Comparison of ENCODE assay signal across 29 cellular contexts in the genomic region with DNA sequence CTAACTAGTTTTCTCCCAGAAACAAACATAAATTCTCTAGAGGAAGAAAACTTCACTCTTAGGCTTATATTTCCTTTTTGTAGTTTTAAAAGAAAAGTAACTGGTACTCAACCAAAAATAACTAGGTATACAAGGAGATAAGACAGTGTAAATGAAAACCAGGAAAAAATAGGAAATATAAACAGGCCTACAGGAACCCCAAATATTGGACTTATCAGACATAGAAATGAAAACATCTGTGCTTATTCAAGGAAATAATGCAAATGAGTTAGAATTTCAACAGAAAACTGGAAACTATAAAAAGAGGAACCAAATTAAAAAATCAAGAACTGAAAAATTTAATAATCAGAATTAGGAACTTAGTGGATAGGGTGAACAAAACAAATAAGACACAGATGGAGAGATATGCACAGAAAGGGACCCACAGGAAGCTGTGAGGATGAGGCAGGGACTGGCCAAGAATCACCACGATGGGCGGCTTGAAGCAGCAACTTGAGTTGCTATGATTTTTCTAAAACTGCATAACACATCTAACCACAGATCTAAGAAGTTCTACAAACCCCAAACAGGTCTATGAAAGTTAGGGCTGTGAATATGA.
"Had no signal": no experiment of that assay in that cellular context is flagged by ENCODE, and none has a peak within 500 bp of the region (broad histone marks: within the 10 kb centered on the region; RNA-seq: fewer than 3 reads in every experiment).

No MANE protein-coding gene starts in this region.

- H3K4me1 Mint-ChIP-seq: activated CD4-positive, alpha-beta memory T cell treated with anti-CD3 and anti-CD28 coated beads, Interleukin-2, amount 10 ng/mL, durations not matched to agents 7 days and 5 days; activated CD4-positive, alpha-beta T cell treated with anti-CD3 and anti-CD28 coated beads, Interleukin-2, amount 10 ng/mL, durations not matched to agents 7 days and 5 days; central memory CD8-positive, alpha-beta T cell; nephron progenitor cell; stimulated activated effector memory CD8-positive, alpha-beta T cell treated with anti-CD3 and anti-CD28 coated beads, Interleukin-12 subunit alpha, Interleukin-12 subunit beta, amount 100 ng/mL, for 72 hours; T-helper 17 cell had no signal

- H3K27ac ChIP-seq: esophagus muscularis mucosa, foreskin keratinocyte, neutrophil, ovary, prostate gland, stomach, thyroid gland, upper lobe of left lung, WERI-Rb-1 had no signal

- ATAC-seq: activated naive CD4-positive, alpha-beta T cell treated with anti-CD3 and anti-CD28 coated beads, Interleukin-2, amount 50 U/mL, for 72 hours; foreskin keratinocyte; left lobe of liver; sciatic nerve; stimulated activated effector memory CD8-positive, alpha-beta T cell treated with anti-CD3 and anti-CD28 coated beads, Interleukin-12 subunit alpha, Interleukin-12 subunit beta, amount 100 ng/mL, for 72 hours; T-helper 17 cell had no signal

- H3K4me3 ChIP-seq: esophagus muscularis mucosa, lung, ovary, prostate gland, skin epidermis, stomach, thyroid gland, upper lobe of left lung had no signal

- H3K4me1 ChIP-seq: esophagus muscularis mucosa, foreskin keratinocyte, prostate gland, stomach, thyroid gland, upper lobe of left lung had no signal

- H3K36me3 Mint-ChIP-seq: stimulated activated effector memory CD8-positive, alpha-beta T cell treated with anti-CD3 and anti-CD28 coated beads, Interleukin-12 subunit alpha, Interleukin-12 subunit beta, amount 100 ng/mL, for 72 hours had no signal

- DNase-seq: activated CD4-positive, alpha-beta memory T cell treated with anti-CD3 and anti-CD28 coated beads, Interleukin-2, amount 10 ng/mL, durations not matched to agents 7 days and 5 days; activated CD4-positive, alpha-beta T cell treated with anti-CD3 and anti-CD28 coated beads for 1 hour; activated CD4-positive, alpha-beta T cell treated with anti-CD3 and anti-CD28 coated beads, Interleukin-2, amount 10 ng/mL, durations not matched to agents 7 days and 5 days; activated naive CD4-positive, alpha-beta T cell; activated T-cell treated with anti-CD3 and anti-CD28 coated beads, Interleukin-2, amount 50 U/mL, for 48 hours; anterior cingulate cortex; foreskin keratinocyte; kidney glomerular epithelial cell; nephron progenitor cell; ovary; retina; stimulated activated CD4-positive, alpha-beta T cell treated with anti-CD3 and anti-CD28 coated beads, Interleukin-4, amount 100 ng/mL, for 24 hours; stomach; T-helper 17 cell; T1000; thyroid gland; upper lobe of left lung; WERI-Rb-1 had no signal

- H3K36me3 ChIP-seq: esophagus muscularis mucosa, neutrophil, ovary, prostate gland, stomach, thyroid gland, upper lobe of left lung, WERI-Rb-1 had no signal

- H3K9me3 ChIP-seq: neutrophil, prostate gland, thyroid gland had no signal

- H3K4me3 Mint-ChIP-seq: activated CD4-positive, alpha-beta memory T cell treated with anti-CD3 and anti-CD28 coated beads, Interleukin-2, amount 10 ng/mL, durations not matched to agents 7 days and 5 days; activated CD4-positive, alpha-beta T cell treated with anti-CD3 and anti-CD28 coated beads, Interleukin-2, amount 10 ng/mL, durations not matched to agents 7 days and 5 days; central memory CD8-positive, alpha-beta T cell; dendritic cell treated with granulocyte-macrophage colony-stimulating factor and Interleukin-4, amounts not matched to agents 40 ng/mL and 50 ng/mL, for 4 days; nephron progenitor cell; stimulated activated effector memory CD8-positive, alpha-beta T cell treated with anti-CD3 and anti-CD28 coated beads, Interleukin-12 subunit alpha, Interleukin-12 subunit beta, amount 100 ng/mL, for 72 hours; T-helper 17 cell had no signal

- H3K27ac Mint-ChIP-seq: activated CD4-positive, alpha-beta memory T cell treated with anti-CD3 and anti-CD28 coated beads, Interleukin-2, amount 10 ng/mL, durations not matched to agents 7 days and 5 days; activated CD4-positive, alpha-beta T cell treated with anti-CD3 and anti-CD28 coated beads, Interleukin-2, amount 10 ng/mL, durations not matched to agents 7 days and 5 days; activated naive CD4-positive, alpha-beta T cell treated with anti-CD3 and anti-CD28 coated beads, Interleukin-2, amount 50 U/mL, for 72 hours; dendritic cell treated with granulocyte-macrophage colony-stimulating factor and Interleukin-4, amounts not matched to agents 40 ng/mL and 50 ng/mL, for 4 days; nephron progenitor cell; stimulated activated effector memory CD8-positive, alpha-beta T cell treated with anti-CD3 and anti-CD28 coated beads, Interleukin-12 subunit alpha, Interleukin-12 subunit beta, amount 100 ng/mL, for 72 hours; T-helper 17 cell had no signal

- H3K27me3 ChIP-seq: foreskin keratinocyte, neutrophil, ovary, thyroid gland, upper lobe of left lung had no signal

- H3K27me3 Mint-ChIP-seq: activated CD4-positive, alpha-beta memory T cell treated with anti-CD3 and anti-CD28 coated beads, Interleukin-2, amount 10 ng/mL, durations not matched to agents 7 days and 5 days; activated CD4-positive, alpha-beta T cell treated with anti-CD3 and anti-CD28 coated beads, Interleukin-2, amount 10 ng/mL, durations not matched to agents 7 days and 5 days had no signal
